Comparison of ENCODE assay signal across 9 cellular contexts in the genomic region with DNA sequence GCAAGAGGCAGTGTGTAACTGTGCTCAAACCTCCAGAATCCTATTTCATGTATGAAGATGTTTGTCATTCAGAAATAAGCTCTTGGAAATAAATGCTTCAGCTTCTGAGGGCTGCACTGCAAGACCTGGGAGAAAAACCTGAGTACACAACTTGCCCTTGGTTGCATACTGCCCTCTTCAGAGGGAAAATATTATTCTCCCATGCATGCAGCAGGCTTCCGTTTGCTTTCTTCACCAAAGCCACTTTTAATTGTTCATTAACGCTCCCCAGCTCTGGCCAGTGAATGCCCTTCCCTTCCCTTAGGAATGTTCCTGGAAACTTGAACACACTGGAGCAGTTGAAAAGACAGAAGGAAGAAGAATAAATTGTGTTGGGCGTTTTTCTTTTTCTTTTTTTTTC. TPM values are rescaled to one million over a fixed set of nuclear protein-coding genes. Genes with fewer than 3 reads are reported as not detected.
DNase-seq lines count a peak whose midpoint lies in the region; ATAC-seq and TF ChIP-seq lines count a peak whose summit lies in the region.
"Had no signal": no experiment of that assay in that cellular context is flagged by ENCODE, and none has a peak within 500 bp of the region (broad histone marks: within the 10 kb centered on the region; RNA-seq: fewer than 3 reads in every experiment).

No MANE protein-coding gene starts in this region.

- intact Hi-C loops in lower lobe of right lung (cut with DNase I): no loop called here

- no peak overlapping the region for H3K9ac ChIP-seq in Karpas-422 (ENCODE audit: low read length)
- H3K9ac ChIP-seq: BLaER1 had no signal

- no peak overlapping the region for H2AFZ ChIP-seq in Karpas-422 (ENCODE audit: low read length)

- H3K4me1 ChIP-seq in Karpas-422 (ENCODE audit: low read length) (peaks cover 12% of the 10 kb centered on the region), lower lobe of right lung (peaks cover 13% of the 10 kb centered on the region)

- no peaks in the 10 kb centered on the region for H4K20me1 ChIP-seq in Karpas-422 (ENCODE audit: insufficient read depth, low read depth, low read length)

- TF ChIP-seq CTCF in lower lobe of right lung (IDR thresholded peaks at IDR 0.05): peak; percentile 33

- H3K36me3 ChIP-seq in Karpas-422 (ENCODE audit: insufficient read depth, low read length) (no peaks in the 10 kb centered on the region), lower lobe of right lung (no peaks in the 10 kb centered on the region)
- H3K36me3 ChIP-seq: BLaER1 had no signal

- peak; percentile 36 for DNase-seq in NCI-H1105 treated with DMSO at 0.1 percent for 48 hours (lab: John Stamatoyannopoulos, UW)
- DNase-seq in NCI-H1105 (lab: John Stamatoyannopoulos, UW): no peak
- peak; percentile 70 for DNase-seq in Karpas-422
- DNase-seq in astrocyte of the hippocampus (ENCODE audit: low read depth, low spot score): peak; percentile 46
- DNase-seq in lower lobe of right lung: no peak
- no peak for DNase-seq in epidermal melanocyte (ENCODE audit: insufficient read length, low spot score)
- no peak for DNase-seq in stimulated activated CD4-positive, alpha-beta T cell treated with anti-CD3 and anti-CD28 coated beads, Interleukin-4, amount 100 ng/mL, for 1 hour

- H3K27me3 ChIP-seq in Karpas-422 (ENCODE audit: low read length): no peaks in the 10 kb centered on the region
- peaks cover 30% of the 10 kb centered on the region for H3K27me3 ChIP-seq in lower lobe of right lung (ENCODE audit: low read depth)

- H3K79me2 ChIP-seq in Karpas-422 (ENCODE audit: low read length): no peaks in the 10 kb centered on the region

- H3K9me3 ChIP-seq in Karpas-422 (ENCODE audit: low read length) (no peaks in the 10 kb centered on the region), lower lobe of right lung (no peaks in the 10 kb centered on the region)
- H3K9me3 ChIP-seq: BLaER1 had no signal

- H3K27ac ChIP-seq in Karpas-422 (ENCODE audit: low read length) (no peak overlapping the region), lower lobe of right lung (no peak overlapping the region)
- H3K27ac ChIP-seq: BLaER1 had no signal

- H3K4me3 ChIP-seq in Karpas-422 (ENCODE audit: low read length) (no peak overlapping the region), lower lobe of right lung (no peak overlapping the region)
- H3K4me3 ChIP-seq: BLaER1 had no signal

- ATAC-seq in lower lobe of right lung: no peak
- ATAC-seq in HG03565 (IDR thresholded peaks at IDR 0.05; ENCODE audit: unreplicated experiment): no peak

- H3K4me2 ChIP-seq in Karpas-422 (ENCODE audit: low read depth, low read length, poor library complexity, severe bottlenecking): no peak overlapping the region
- H3K4me2 ChIP-seq: BLaER1 had no signal

- H3K9me2 ChIP-seq in Karpas-422 (replicated peaks; ENCODE audit: insufficient read depth, low read length): no peaks in the 10 kb centered on the region

RNA-seq across cellular contexts. Expression of gene WHRN, which starts 2.5 kb away (rescaled TPM):
- total RNA-seq in Karpas-422 (2014; rRNA removed; shearing (Covaris generic); ENCODE audit: low replicate concordance): 0.30 and 0.76 TPM in 2 replicates
- 6.2 TPM for total RNA-seq in lower lobe of right lung

Comparison
In these comparisons a context has a peak if more than half of its experiments do, and no peak if none do; other contexts are left out.
1. DNase-seq: peak in NCI-H1105 treated with DMSO at 0.1 percent for 48 hours (single experiment), Karpas-422 (single experiment) and astrocyte of the hippocampus (single experiment); none in NCI-H1105 (single experiment), lower lobe of right lung (single experiment), epidermal melanocyte (single experiment) and stimulated activated CD4-positive, alpha-beta T cell treated with anti-CD3 and anti-CD28 coated beads, Interleukin-4, amount 100 ng/mL, for 1 hour (single experiment).